ENCODE assay signal across 1 cellular context in genomic region chr5:114634517-114634916, GRCh38.
TF ChIP-seq lines count a peak whose summit lies in the region.

No MANE protein-coding gene starts in this region.

TF ChIP-seq in K562, 482 proteins besides CTCF, POLR2A, EP300 and RAD21 (continued from another document):
- TF ChIP-seq ETV1 (tag; conservative IDR thresholded peaks at IDR 0.05; ENCODE audit: low read depth) (no peak), CBFA2T2 (conservative IDR thresholded peaks at IDR 0.05) (no peak), CEBPB (tag; IDR thresholded peaks at IDR 0.05) (peak; percentile 57), THRAP3 (IDR thresholded peaks at IDR 0.05; ENCODE audit: borderline replicate concordance) (no peak), EHMT2 (IDR thresholded peaks at IDR 0.05) (no peak), ZNF23 (CRISPR knock-in tag; IDR thresholded peaks at IDR 0.05) (no peak), CEBPG (CRISPR knock-in tag; IDR thresholded peaks at IDR 0.05) (no peak), CEBPG (tag; conservative IDR thresholded peaks at IDR 0.05 in 1 of 2, IDR thresholded peaks at IDR 0.05 in 1 of 2) (peak in 1 of 2 experiments; percentile 62; a peak in 2 of 4 replicates)
